7 cellular contexts compared by ENCODE assay signal in genomic region chr6:42260424-42260888, GRCh38. TPM values are rescaled to one million over a fixed set of nuclear protein-coding genes. Genes with fewer than 3 reads are reported as not detected.
DNase-seq lines count a peak whose midpoint lies in the region; ATAC-seq, FAIRE-seq and TF ChIP-seq lines count a peak whose summit lies in the region.

No MANE protein-coding gene starts in this region.

- H3K4me1 Mint-ChIP-seq in stimulated activated effector memory CD8-positive, alpha-beta T cell treated with anti-CD3 and anti-CD28 coated beads, Interleukin-12 subunit alpha, Interleukin-12 subunit beta, amount 100 ng/mL, for 72 hours: peaks cover 22% of the 10 kb centered on the region

- no peaks in the 10 kb centered on the region for H3K79me2 ChIP-seq in OCI-LY1 (ENCODE audit: insufficient read depth, low read length)

- no peaks in the 10 kb centered on the region for H4K20me1 ChIP-seq in OCI-LY1 (ENCODE audit: insufficient read depth, low read length)

- H3K9me3 Mint-ChIP-seq in stimulated activated effector memory CD8-positive, alpha-beta T cell treated with anti-CD3 and anti-CD28 coated beads, Interleukin-12 subunit alpha, Interleukin-12 subunit beta, amount 100 ng/mL, for 72 hours: no peaks in the 10 kb centered on the region

- peak overlapping the region; percentile 86 for H3K27ac Mint-ChIP-seq in stimulated activated effector memory CD8-positive, alpha-beta T cell treated with anti-CD3 and anti-CD28 coated beads, Interleukin-12 subunit alpha, Interleukin-12 subunit beta, amount 100 ng/mL, for 72 hours

- H3K4me2 ChIP-seq in OCI-LY1 (ENCODE audit: low read length): peak overlapping the region; percentile 46

- H3K4me3 Mint-ChIP-seq in stimulated activated effector memory CD8-positive, alpha-beta T cell treated with anti-CD3 and anti-CD28 coated beads, Interleukin-12 subunit alpha, Interleukin-12 subunit beta, amount 100 ng/mL, for 72 hours: no peak overlapping the region

- no peaks in the 10 kb centered on the region for H3F3A ChIP-seq in OCI-LY1 (ENCODE audit: insufficient read depth, low read length)

- FAIRE-seq in frontal cortex (lab: Jason Lieb, UNC): no peak

- DNase-seq in fibroblast of mammary gland (ENCODE audit: low read depth) (peak; percentile 58), NCI-H1417 treated with DMSO at 0.1 percent for 48 hours (lab: John Stamatoyannopoulos, UW) (no peak), frontal cortex (ENCODE audit: low spot score in 2 of 2) (no peak)
- DNase-seq in stimulated activated effector memory CD8-positive, alpha-beta T cell treated with anti-CD3 and anti-CD28 coated beads, Interleukin-12 subunit alpha, Interleukin-12 subunit beta, amount 100 ng/mL, for 72 hours (ENCODE audit: low spot score in 2 of 2): no peak

- H3K9me2 ChIP-seq in OCI-LY1 (ENCODE audit: low read depth, low read length): no peaks in the 10 kb centered on the region

- H3K36me3 ChIP-seq in HEK293 (ENCODE audit: control insufficient read depth in 2 of 2, insufficient read depth in 1 of 2, low read length in 2 of 2) (peaks cover 0 to 4% of the 10 kb centered on the region in 2 experiments; a peak in 1 of 3 replicates), OCI-LY1 (ENCODE audit: insufficient read depth, low read length) (no peaks in the 10 kb centered on the region)

- H3K4me3 ChIP-seq in HEK293 (ENCODE audit: low read depth, low read length): no peak overlapping the region
- H3K4me3 ChIP-seq in OCI-LY1 (ENCODE audit: low read depth, low read length, poor library complexity, severe bottlenecking): peak overlapping the region; percentile 54
- peak overlapping the region; percentile 5 for H3K4me3 ChIP-seq in fibroblast of mammary gland (ENCODE audit: control insufficient read depth, low read depth, low read length)

- peaks cover 62% of the 10 kb centered on the region for H3K36me3 Mint-ChIP-seq in stimulated activated effector memory CD8-positive, alpha-beta T cell treated with anti-CD3 and anti-CD28 coated beads, Interleukin-12 subunit alpha, Interleukin-12 subunit beta, amount 100 ng/mL, for 72 hours

- H3K9me3 ChIP-seq in HEK293 (ENCODE audit: control insufficient read depth, insufficient read depth, low read depth, low read length) (no peaks in the 10 kb centered on the region), OCI-LY1 (ENCODE audit: low read length) (no peaks in the 10 kb centered on the region)

- POLR2A ChIA-PET in HEK293 (lab: Yijun Ruan, JAX): interaction anchor here (1.2 kb wide), 1 partner anchor 10 kb away, joined by 4 read pairs; no protein-coding TSS in a partner anchor

- H3K27ac ChIP-seq in HEK293 (ENCODE audit: extremely low read depth, low read depth, low read length) (no peak overlapping the region), OCI-LY1 (ENCODE audit: low read depth, low read length, poor library complexity, severe bottlenecking) (no peak overlapping the region)

- TF ChIP-seq CTCF in HEK293 (tag by site-specific recombination; IDR thresholded peaks at IDR 0.05) (no peak), OCI-LY1 (IDR thresholded peaks at IDR 0.05; ENCODE audit: low read length) (no peak), fibroblast of mammary gland (conservative IDR thresholded peaks at IDR 0.05; ENCODE audit: control insufficient read depth, insufficient read depth, low read depth, low read length) (no peak)

- H2AFZ ChIP-seq in OCI-LY1 (ENCODE audit: low read length): no peak overlapping the region

- ATAC-seq in stimulated activated effector memory CD8-positive, alpha-beta T cell treated with anti-CD3 and anti-CD28 coated beads, Interleukin-12 subunit alpha, Interleukin-12 subunit beta, amount 100 ng/mL, for 72 hours: peak; percentile 53
- ATAC-seq in GM19467 (IDR thresholded peaks at IDR 0.05; ENCODE audit: unreplicated experiment): no peak

- H3K9ac ChIP-seq in OCI-LY1 (ENCODE audit: low read length): peak overlapping the region; percentile 16; the same call in 1 of the 2 replicates

- CTCF ChIA-PET in HEK293 (lab: Yijun Ruan, JAX): interaction anchor here (0.5 to 5.9 kb wide), 21 partner anchors 8 to 1119 kb away, joined by 3 to 47 read pairs (median 3); no protein-coding TSS in a partner anchor

- H3K4me1 ChIP-seq in HEK293 (ENCODE audit: control insufficient read depth, insufficient read depth, low read length) (no peaks in the 10 kb centered on the region), OCI-LY1 (ENCODE audit: insufficient read depth, low read length, severe bottlenecking) (peaks cover 11% of the 10 kb centered on the region)

- no peaks in the 10 kb centered on the region for H3K27me3 ChIP-seq in OCI-LY1 (ENCODE audit: insufficient read depth, low read length)

TF ChIP-seq in HEK293, 187 proteins besides CTCF, POLR2A, EP300 and RAD21:
- TF ChIP-seq ZNF76 (tag by site-specific recombination; IDR thresholded peaks at IDR 0.05; ENCODE audit: borderline replicate concordance, low read depth): peak; percentile 48; the same call in 1 of the 2 replicates
- peak; percentile 67 for TF ChIP-seq ZIC2 (tag by site-specific recombination; IDR thresholded peaks at IDR 0.05)
- TF ChIP-seq ZBTB10 (tag by site-specific recombination; IDR thresholded peaks at IDR 0.05): no peak
- TF ChIP-seq ZNF580 (tag by site-specific recombination; IDR thresholded peaks at IDR 0.05): peak; percentile 19; the same call in 1 of the 2 replicates
- peak; percentile 36 for TF ChIP-seq GLIS1 (tag by site-specific recombination; IDR thresholded peaks at IDR 0.05)
- no peak for TF ChIP-seq ZBTB1 (tag by site-specific recombination; IDR thresholded peaks at IDR 0.05)
- peak; percentile 78 for TF ChIP-seq ZBTB17 (tag by site-specific recombination; IDR thresholded peaks at IDR 0.05)
- TF ChIP-seq ZNF423 (tag by site-specific recombination; IDR thresholded peaks at IDR 0.05): no peak

RNA-seq across cellular contexts. Expression of gene MRPS10, which starts 42.8 kb away (rescaled TPM):
- total RNA-seq in frontal cortex: 51.4 TPM
